8 cellular contexts compared by ENCODE assay signal in the genomic region with DNA sequence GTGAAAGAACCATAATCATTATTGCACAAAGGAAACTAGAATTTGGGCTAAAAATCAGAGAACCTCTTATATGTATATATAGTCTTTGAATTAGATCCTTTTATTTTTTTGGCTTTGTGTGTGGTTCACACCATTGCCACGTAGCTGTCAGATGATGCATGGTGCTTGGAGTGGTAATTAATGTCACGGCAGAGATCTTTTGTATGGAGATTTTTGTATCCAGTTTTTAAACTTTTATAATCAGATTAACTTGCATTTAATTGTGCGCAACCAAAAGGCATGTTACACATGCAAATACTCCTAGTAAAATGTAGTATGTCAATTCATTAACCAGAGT. TPM values are rescaled to one million over a fixed set of nuclear protein-coding genes. Genes with fewer than 3 reads are reported as not detected.
DNase-seq lines count a peak whose midpoint lies in the region; ATAC-seq and TF ChIP-seq lines count a peak whose summit lies in the region.

No MANE protein-coding gene starts in this region.

- WGBS in thyroid gland, 2 donors = 39% methylated on average over 3 of the region's 3 CpGs

- CTCF ChIA-PET in BJ (lab: Yijun Ruan, JAX) = interaction anchor here (0.7 to 5.4 kb wide), 7 partner anchors 10 to 402 kb away, joined by 4 to 34 read pairs (median 8); no protein-coding TSS in a partner anchor

- H3K36me3 ChIP-seq in BJ (ENCODE audit: control insufficient read depth, insufficient read depth, low read length) = no peaks in the 10 kb centered on the region
- H3K36me3 ChIP-seq in adipocyte (ENCODE audit: control insufficient read depth, insufficient read depth, low read length, severe bottlenecking) = peaks cover 13% of the 10 kb centered on the region
- peaks cover 1% of the 10 kb centered on the region for H3K36me3 ChIP-seq in kidney epithelial cell (ENCODE audit: control insufficient read depth, insufficient read depth, low read length)
- no peaks in the 10 kb centered on the region for H3K36me3 ChIP-seq in thyroid gland

- H3K4me3 ChIP-seq in BJ (ENCODE audit: low read depth, low read length) = peak overlapping the region; percentile 78
- peak overlapping the region; percentile 90 for H3K4me3 ChIP-seq in adipocyte (ENCODE audit: low read length)
- peak overlapping the region; percentile 93 for H3K4me3 ChIP-seq in kidney epithelial cell (ENCODE audit: low read depth, low read length)
- peak overlapping the region in 2 of 3 donors; percentile 49 to 61 for H3K4me3 ChIP-seq in thyroid gland (replicated peaks in 1 of 3)

- ATAC-seq in HG02610 (IDR thresholded peaks at IDR 0.05; ENCODE audit: unreplicated experiment) (peak; percentile 13), GM19395 (IDR thresholded peaks at IDR 0.05; ENCODE audit: unreplicated experiment) (no peak), GM18502 (IDR thresholded peaks at IDR 0.05; ENCODE audit: poor library complexity, unreplicated experiment) (no peak)

- TF ChIP-seq CTCF in BJ (IDR thresholded peaks at IDR 0.05; ENCODE audit: insufficient read depth, low read depth, low read length) (no peak), kidney epithelial cell (IDR thresholded peaks at IDR 0.05; ENCODE audit: insufficient read depth, low read length, poor library complexity, severe bottlenecking) (no peak), thyroid gland (IDR thresholded peaks at IDR 0.05) (no peak)

- H3K27ac ChIP-seq in thyroid gland = peak overlapping the region; percentile 46 to 76 (median 74)

- TF ChIP-seq POLR2A in thyroid gland (IDR thresholded peaks at IDR 0.05) = no peak

- intact Hi-C loops in thyroid gland (cut with DNase I) = no loop called here

- H3K27me3 ChIP-seq in BJ (ENCODE audit: control insufficient read depth, insufficient read depth, low read length) (no peaks in the 10 kb centered on the region), adipocyte (replicated peaks; ENCODE audit: control insufficient read depth, insufficient read depth, low read length) (no peaks in the 10 kb centered on the region), kidney epithelial cell (ENCODE audit: control insufficient read depth, insufficient read depth, low read length) (no peaks in the 10 kb centered on the region), thyroid gland (no peaks in the 10 kb centered on the region)

- POLR2A ChIA-PET in BJ (lab: Charles Lee) = no interaction called here

- DNase-seq in BJ (ENCODE audit: low read depth) (no peak), adipocyte (ENCODE audit: low read depth) (no peak), kidney epithelial cell (ENCODE audit: low read depth) (no peak), thyroid gland (no peak), NCI-H748 (lab: John Stamatoyannopoulos, UW; ENCODE audit: unreplicated experiment) (no peak)

- H3K4me1 ChIP-seq in adipocyte (ENCODE audit: control insufficient read depth, insufficient read depth, low read length) = peaks cover 23% of the 10 kb centered on the region
- H3K4me1 ChIP-seq in thyroid gland = peaks cover 8 to 25% of the 10 kb centered on the region in 2 donors

- H3K9me3 ChIP-seq in adipocyte (ENCODE audit: control insufficient read depth, low read length) (no peaks in the 10 kb centered on the region), thyroid gland (no peaks in the 10 kb centered on the region)

- peak overlapping the region; percentile 92 for H3K9ac ChIP-seq in adipocyte (ENCODE audit: low read length)

RNA-seq across cellular contexts. Expression of gene ABHD10, which starts 0.8 kb away (rescaled TPM):
- 12.6 and 21.1 TPM in 2 replicates for polyA plus RNA-seq in BJ (2011; rRNA removed)
- polyA minus RNA-seq in BJ (2011; rRNA and poly(A)+ RNA removed) = 9.6 and 11.3 TPM in 2 replicates
- total RNA-seq in kidney epithelial cell (17.1 and 17.6 TPM in 2 replicates), thyroid gland (10 to 100 TPM; 40.8 to 54.9 (median 50.6) TPM)

RNA-seq across cellular contexts. Expression of gene TAGLN3, which starts 19.1 kb away (rescaled TPM):
- 0.09 TPM in 1 of 2 replicates, not detected in the other for polyA plus RNA-seq in BJ (2011; rRNA removed)
- polyA minus RNA-seq in BJ (2011; rRNA and poly(A)+ RNA removed) = 0.46 TPM in 1 of 2 replicates, not detected in the other
- total RNA-seq in kidney epithelial cell = 1.6 and 3.7 TPM in 2 replicates
- total RNA-seq in thyroid gland = 1 to 10 TPM in 1 of 4 donors, under 1 TPM in 1, not detected in 2; 0.22 to 2.6 TPM

RNA-seq across cellular contexts. Expression of gene TMPRSS7, which starts 54.9 kb away (rescaled TPM):
- polyA plus RNA-seq in BJ (2011; rRNA removed) = not detected in 2 replicates
- polyA minus RNA-seq in BJ (2011; rRNA and poly(A)+ RNA removed) = 0.10 TPM in 1 of 2 replicates, not detected in the other
- total RNA-seq in kidney epithelial cell (not detected in 2 replicates), thyroid gland (under 1 TPM in 1 of 4 donors, not detected in 3; 0.11 TPM)
